Comparison of ENCODE assay signal across 18 cellular contexts in genomic region chr2:221389421-221389820, GRCh38.
DNase-seq lines count a peak whose midpoint lies in the region; TF ChIP-seq lines count a peak whose summit lies in the region.
"Had no signal": no experiment of that assay in that cellular context is flagged by ENCODE, and none has a peak within 500 bp of the region (broad histone marks: within the 10 kb centered on the region; RNA-seq: fewer than 3 reads in every experiment).

No MANE protein-coding gene starts in this region.

- peaks cover 3% of the 10 kb centered on the region for H3K4me1 ChIP-seq in mesendoderm (ENCODE audit: control insufficient read depth, low read depth, low read length)
- peaks cover 0 to 35% (median 23%) of the 10 kb centered on the region in 4 donors for H3K4me1 ChIP-seq in sigmoid colon
- H3K4me1 ChIP-seq: A549, BLaER1 had no signal

- H2BK120ac ChIP-seq in mesendoderm (ENCODE audit: low read depth, low read length), result peak overlapping the region; percentile 23

- intact Hi-C loops in sigmoid colon (cut with DNase I), result loop anchor here (10.0 kb wide), 1 partner anchor 705 kb away; no protein-coding TSS in a partner anchor

- H3K56ac ChIP-seq in mesendoderm (ENCODE audit: low read length), result no peak overlapping the region

- H4K8ac ChIP-seq in mesendoderm (ENCODE audit: low read depth, low read length), result no peak overlapping the region

- H3K27me3 ChIP-seq in mesendoderm (ENCODE audit: insufficient read depth, low read length, poor library complexity) (no peaks in the 10 kb centered on the region), sigmoid colon (no peaks in the 10 kb centered on the region)
- H3K27me3 ChIP-seq: BLaER1 had no signal

- H3K4me2 ChIP-seq in mesendoderm (ENCODE audit: low read length), result no peak overlapping the region
- H3K4me2 ChIP-seq: A549, BLaER1 had no signal

- H3K27ac ChIP-seq in mesendoderm (ENCODE audit: low read depth, low read length) (no peak overlapping the region), sigmoid colon (peak overlapping the region in 3 of 4 donors; percentile 63 to 78 (median 67))
- H3K27ac ChIP-seq: 22Rv1, A549, BLaER1, GM23248 had no signal

- no peak overlapping the region for H2AK5ac ChIP-seq in mesendoderm (ENCODE audit: low read length)

- WGBS in mesendoderm (ENCODE audit: extremely low coverage, insufficient coverage, low lambda C conversion rate), result no CpG with 5 or more reads among the region's 5 CpGs
- WGBS in sigmoid colon, 2 donors, result 74 to 91% methylated on average over 5 of the region's 5 CpGs

- H2BK5ac ChIP-seq in mesendoderm (ENCODE audit: low read length), result peak overlapping the region; percentile 1

- H2BK15ac ChIP-seq in mesendoderm (replicated peaks; ENCODE audit: low read depth), result no peak overlapping the region

- H3K79me1 ChIP-seq in mesendoderm (ENCODE audit: low read length), result no peaks in the 10 kb centered on the region

- no peak overlapping the region for H3K4me3 ChIP-seq in mesendoderm (ENCODE audit: low read length)
- no peak overlapping the region for H3K4me3 ChIP-seq in sigmoid colon
- H3K4me3 ChIP-seq: A549, BLaER1, GM23248 had no signal

- H3K36me3 ChIP-seq in mesendoderm (ENCODE audit: control insufficient read depth, insufficient read depth, low read length) (no peaks in the 10 kb centered on the region), sigmoid colon (no peaks in the 10 kb centered on the region)
- H3K36me3 ChIP-seq: BLaER1 had no signal

- H3K23ac ChIP-seq in mesendoderm (ENCODE audit: low read length), result no peak overlapping the region

- H3K4ac ChIP-seq in mesendoderm (ENCODE audit: low read depth, low read length), result no peak overlapping the region

- no peak overlapping the region for H4K5ac ChIP-seq in mesendoderm (ENCODE audit: low read length)

- TF ChIP-seq CTCF in sigmoid colon (IDR thresholded peaks at IDR 0.05), result no peak

- no peak for TF ChIP-seq EP300 in sigmoid colon (IDR thresholded peaks at IDR 0.05)

- DNase-seq in NCI-H82 (lab: John Stamatoyannopoulos, UW) (peak; percentile 32), NCI-H82 treated with DMSO at 0.1 percent for 48 hours (lab: John Stamatoyannopoulos, UW; ENCODE audit: unreplicated experiment) (no peak), mesendoderm (no peak), sigmoid colon (no peak), OCI-M2 (lab: John Stamatoyannopoulos, UW; ENCODE audit: unreplicated experiment) (no peak), AML-193 (lab: John Stamatoyannopoulos, UW) (no peak), NCI-H187 (lab: John Stamatoyannopoulos, UW) (no peak)
- DNase-seq: CD4-positive, alpha-beta memory T cell; DMS153; DMS79; GDM1; GM23248; H7; HFFc6; IMR-90 had no signal

- H3K18ac ChIP-seq in mesendoderm (ENCODE audit: low read length), result peak overlapping the region; percentile 64

- TF ChIP-seq POLR2A in sigmoid colon (IDR thresholded peaks at IDR 0.05), result no peak

- H3K79me2 ChIP-seq in mesendoderm (ENCODE audit: control insufficient read depth, insufficient read depth, low read length), result no peaks in the 10 kb centered on the region

- H3K9ac ChIP-seq in mesendoderm (ENCODE audit: low read length), result no peak overlapping the region
- H3K9ac ChIP-seq: BLaER1, GM23248 had no signal

- no peaks in the 10 kb centered on the region for H3K9me3 ChIP-seq in sigmoid colon
- H3K9me3 ChIP-seq: A549, BLaER1 had no signal
